In the genomic region with DNA sequence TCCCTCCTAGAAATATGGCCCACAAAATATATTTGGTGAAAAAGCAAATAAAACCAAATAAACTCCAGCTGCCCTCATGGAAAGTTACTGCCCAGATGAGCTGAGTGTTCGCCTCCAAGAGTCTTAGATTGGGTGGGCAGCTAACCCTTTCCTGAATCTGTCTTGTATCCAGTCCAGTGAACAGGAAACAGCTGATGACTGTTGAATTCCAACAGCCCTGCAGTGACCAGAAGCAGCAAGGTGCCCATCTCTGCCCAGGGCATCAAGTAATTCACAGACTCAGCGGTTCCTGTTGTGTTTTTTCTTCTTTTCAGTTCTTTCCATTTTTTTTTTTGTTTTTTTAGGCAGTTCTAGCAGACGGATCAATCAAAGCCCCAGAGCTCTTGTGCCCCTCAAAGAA, we compare ENCODE assay signal across 26 cellular contexts.
"Had no signal": no experiment of that assay in that cellular context is flagged by ENCODE, and none has a peak within 500 bp of the region (broad histone marks: within the 10 kb centered on the region; RNA-seq: fewer than 3 reads in every experiment).

No MANE protein-coding gene starts in this region.

- H3K4me3 Mint-ChIP-seq: immature natural killer cell; naive thymus-derived CD4-positive, alpha-beta T cell; natural killer cell treated with Interleukin-12 subunit alpha and Interleukin-12 subunit beta and Interleukin-15 and Interleukin-18, amount 100 ng/mL, for 72 hours; stimulated activated memory B cell treated with anti-CD40 and anti-IgM and Interleukin-4, amounts not matched to agents 10 μg/mL and 1 μg/mL and 100 μg/mL, for 72 hours; stimulated activated naive CD8-positive, alpha-beta T cell treated with anti-CD3 and anti-CD28 coated beads, Interleukin-15, amount 100 ng/mL, for 72 hours; type B pancreatic cell had no signal

- H3K4me1 Mint-ChIP-seq: immature natural killer cell; naive thymus-derived CD4-positive, alpha-beta T cell; stimulated activated memory B cell treated with anti-CD40 and anti-IgM and Interleukin-4, amounts not matched to agents 10 μg/mL and 1 μg/mL and 100 μg/mL, for 72 hours; stimulated activated naive CD8-positive, alpha-beta T cell treated with anti-CD3 and anti-CD28 coated beads, Interleukin-15, amount 100 ng/mL, for 72 hours had no signal

- H3K36me3 ChIP-seq: left lung, right atrium auricular region, right lobe of liver, tibial nerve, uterus had no signal

- H3K27ac ChIP-seq: left lung, parathyroid adenoma, psoas muscle, right atrium auricular region, right lobe of liver, tibial nerve, uterus had no signal

- H3K79me2 ChIP-seq: parathyroid adenoma had no signal

- H3K27me3 Mint-ChIP-seq: naive thymus-derived CD4-positive, alpha-beta T cell; natural killer cell treated with Interleukin-12 subunit alpha and Interleukin-12 subunit beta and Interleukin-15 and Interleukin-18, amount 100 ng/mL, for 72 hours; stimulated activated memory B cell treated with anti-CD40 and anti-IgM and Interleukin-4, amounts not matched to agents 10 μg/mL and 1 μg/mL and 100 μg/mL, for 72 hours; stimulated activated naive CD8-positive, alpha-beta T cell treated with anti-CD3 and anti-CD28 coated beads, Interleukin-15, amount 100 ng/mL, for 72 hours; type B pancreatic cell had no signal

- H3K27ac Mint-ChIP-seq: immature natural killer cell; naive thymus-derived CD4-positive, alpha-beta T cell; natural killer cell treated with Interleukin-12 subunit alpha and Interleukin-12 subunit beta and Interleukin-15 and Interleukin-18, amount 100 ng/mL, for 72 hours; stimulated activated memory B cell treated with anti-CD40 and anti-IgM and Interleukin-4, amounts not matched to agents 10 μg/mL and 1 μg/mL and 100 μg/mL, for 72 hours; stimulated activated naive CD8-positive, alpha-beta T cell treated with anti-CD3 and anti-CD28 coated beads, Interleukin-15, amount 100 ng/mL, for 72 hours; type B pancreatic cell had no signal

- H3K9ac ChIP-seq: parathyroid adenoma had no signal

- H3K9me3 ChIP-seq: left lung, mucosa of descending colon, psoas muscle, right lobe of liver, tibial nerve, uterus had no signal

- H3K4me1 ChIP-seq: left lung, parathyroid adenoma, psoas muscle, right atrium auricular region, right lobe of liver, uterus had no signal

- H3K36me3 Mint-ChIP-seq: immature natural killer cell; naive thymus-derived CD4-positive, alpha-beta T cell; natural killer cell treated with Interleukin-12 subunit alpha and Interleukin-12 subunit beta and Interleukin-15 and Interleukin-18, amount 100 ng/mL, for 72 hours; stimulated activated memory B cell treated with anti-CD40 and anti-IgM and Interleukin-4, amounts not matched to agents 10 μg/mL and 1 μg/mL and 100 μg/mL, for 72 hours; type B pancreatic cell had no signal

- H3K27me3 ChIP-seq: left lung, right atrium auricular region, right lobe of liver, tibial nerve, uterus had no signal

- DNase-seq: hypothalamus; immature natural killer cell; left colon; left lung; midbrain; mucosa of descending colon; naive thymus-derived CD4-positive, alpha-beta T cell; nucleus accumbens; psoas muscle; right lobe of liver; stimulated activated CD4-positive, alpha-beta T cell treated with anti-CD3 and anti-CD28 coated beads, Interleukin-1b, Interleukin-23, amount 100 ng/mL, for 48 hours; stimulated activated CD4-positive, alpha-beta T cell treated with anti-CD3 and anti-CD28 coated beads, Interleukin-2, amount 100 ng/mL, for 48 hours; stimulated activated CD4-positive, alpha-beta T cell treated with anti-CD3 and anti-CD28 coated beads, Interleukin-4, amount 100 ng/mL, for 4 hours; stimulated activated CD8-positive, alpha-beta memory T cell treated with anti-CD3 and anti-CD28 coated beads, Interleukin-4, amount 100 ng/mL, for 48 hours; stimulated activated naive CD4-positive, alpha-beta T cell treated with Interleukin-2 at 50 U/mL for 16 hours; stimulated activated naive CD8-positive, alpha-beta T cell treated with anti-CD3 and anti-CD28 coated beads, Interleukin-15, amount 100 ng/mL, for 72 hours; substantia nigra; uterus had no signal

- H2AFZ ChIP-seq: parathyroid adenoma had no signal

- H3K4me3 ChIP-seq: left lung, lung, mucosa of descending colon, psoas muscle, right atrium auricular region, right lobe of liver, smooth muscle cell, tibial nerve, uterus had no signal

- H3K4me2 ChIP-seq: smooth muscle cell had no signal
